In the genomic region with DNA sequence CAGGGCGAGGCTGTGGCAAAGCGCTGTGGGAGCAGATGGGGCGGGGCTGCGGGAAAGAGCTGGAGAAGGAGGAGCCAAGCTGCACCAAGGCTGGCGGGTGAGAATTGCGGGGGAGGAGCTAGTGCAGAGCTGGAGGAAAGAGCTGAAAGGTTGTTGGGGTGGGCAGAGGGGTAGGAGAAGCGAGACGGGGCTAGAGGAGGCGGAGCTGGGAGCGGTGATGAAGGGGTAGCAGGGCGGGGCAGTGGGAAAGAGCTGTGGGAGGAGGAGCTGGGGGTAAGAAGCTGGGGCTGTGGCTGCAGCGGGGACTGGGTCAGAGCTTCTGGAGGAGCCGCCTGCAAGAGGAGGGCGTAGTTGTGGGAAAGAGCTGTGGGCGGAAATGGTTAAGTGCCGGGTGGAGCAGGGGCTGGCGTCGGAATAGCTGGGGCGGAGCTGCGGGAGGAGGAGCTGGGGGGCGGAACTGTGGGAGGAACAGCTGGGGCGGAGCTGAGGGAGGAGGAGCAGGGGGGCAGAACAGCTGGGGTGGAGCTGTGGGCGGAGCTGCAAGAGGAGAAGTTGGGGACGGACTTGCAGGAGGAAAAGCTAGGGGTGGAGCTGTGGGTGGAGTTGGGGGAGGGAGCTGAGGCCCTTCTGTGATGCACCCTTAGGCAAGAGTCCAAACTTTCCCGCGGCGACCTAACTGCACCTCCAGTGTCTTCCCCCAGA, we compare ENCODE assay signal across 8 cellular contexts. TPM values are rescaled to one million over a fixed set of nuclear protein-coding genes. Genes with fewer than 3 reads are reported as not detected.
DNase-seq lines count a peak whose midpoint lies in the region; ATAC-seq and TF ChIP-seq lines count a peak whose summit lies in the region.

No MANE protein-coding gene starts in this region.

- ATAC-seq in HG03378 (IDR thresholded peaks at IDR 0.05; ENCODE audit: unreplicated experiment), result peak; percentile 44

- H3K27me3 Mint-ChIP-seq in chondrocyte (ENCODE audit: low read depth), result no peaks in the 10 kb centered on the region

- DNase-seq in BE2C (peak; percentile 92), NCI-H446 treated with DMSO at 0.1 percent for 48 hours (lab: John Stamatoyannopoulos, UW) (peak; percentile 89), chondrocyte (ENCODE audit: low spot score) (peak; percentile 97), kidney epithelial cell (ENCODE audit: low read depth) (peak; percentile 83)
- DNase-seq in activated CD4-positive, alpha-beta T cell treated with anti-CD3 and anti-CD28 coated beads for 1 hour, result peak; percentile 83
- DNase-seq in stimulated activated CD4-positive, alpha-beta T cell treated with anti-CD3 and anti-CD28 coated beads, Interleukin-15, amount 100 ng/mL, for 24 hours, result peak; percentile 94

- peak overlapping the region; percentile 87 for H3K4me3 Mint-ChIP-seq in chondrocyte (ENCODE audit: unreplicated experiment)

- H3K36me3 ChIP-seq in BE2C, result no peaks in the 10 kb centered on the region
- H3K36me3 ChIP-seq in kidney epithelial cell (ENCODE audit: control insufficient read depth, insufficient read depth, low read length), result no peaks in the 10 kb centered on the region

- H3K4me1 Mint-ChIP-seq in chondrocyte (ENCODE audit: low read depth), result peaks cover 9% of the 10 kb centered on the region

- no peaks in the 10 kb centered on the region for H3K9me3 ChIP-seq in BE2C

- H3K36me3 Mint-ChIP-seq in chondrocyte (ENCODE audit: low read depth), result no peaks in the 10 kb centered on the region

- H3K4me3 ChIP-seq in BE2C (ENCODE audit: low read depth, low read length) (peak overlapping the region; percentile 59), kidney epithelial cell (ENCODE audit: low read depth, low read length) (peak overlapping the region; percentile 65)

- H3K27me3 ChIP-seq in BE2C (no peaks in the 10 kb centered on the region), kidney epithelial cell (ENCODE audit: control insufficient read depth, insufficient read depth, low read length) (no peaks in the 10 kb centered on the region)

- H3K27ac Mint-ChIP-seq in chondrocyte (ENCODE audit: unreplicated experiment), result peak overlapping the region; percentile 99

- TF ChIP-seq CTCF in BE2C (IDR thresholded peaks at IDR 0.05; ENCODE audit: low read depth, low read length) (no peak), chondrocyte (IDR thresholded peaks at IDR 0.05) (peak; percentile 71), kidney epithelial cell (IDR thresholded peaks at IDR 0.05; ENCODE audit: insufficient read depth, low read length, poor library complexity, severe bottlenecking) (peak; percentile 44)

- TF ChIP-seq POLR2A in GM19099 (IDR thresholded peaks at IDR 0.05; ENCODE audit: extremely low read depth, insufficient read length, low read depth), result peak; percentile 58

- H3K4me1 ChIP-seq in BE2C, result no peaks in the 10 kb centered on the region

- H3K9me3 Mint-ChIP-seq in chondrocyte (ENCODE audit: low read depth), result no peaks in the 10 kb centered on the region

RNA-seq across cellular contexts. Expression of a gene that starts 1.9 kb away (rescaled TPM):
- polyA plus RNA-seq in BE2C (2012; ENCODE audit: insufficient read depth, insufficient read length, low read depth), result 119 TPM
- total RNA-seq in chondrocyte (38.9 to 46.6 TPM (median 39.2 TPM) in 3 replicates), kidney epithelial cell (27.2 and 30.0 TPM in 2 replicates)

RNA-seq across cellular contexts. Expression of a gene that starts 10.8 kb away (rescaled TPM):
- 0.39 TPM for polyA plus RNA-seq in BE2C (2012; ENCODE audit: insufficient read depth, insufficient read length, low read depth)
- total RNA-seq in chondrocyte (not detected in 3 replicates), kidney epithelial cell (not detected in 2 replicates)

RNA-seq across cellular contexts. Expression of a gene that starts 59.2 kb away (rescaled TPM):
- polyA plus RNA-seq in BE2C (2012; ENCODE audit: insufficient read depth, insufficient read length, low read depth), result not detected
- total RNA-seq in chondrocyte (not detected in 3 replicates), kidney epithelial cell (not detected in 2 replicates)

Comparison
In these comparisons a context has a peak if more than half of its experiments do, and no peak if none do; other contexts are left out.
1. Peak in every context shown above with its lines: DNase-seq, ATAC-seq and H3K4me3 ChIP-seq.